2 cellular contexts compared by ENCODE assay signal in genomic region chr5:141123396-141124135, GRCh38. TPM values are rescaled to one million over a fixed set of nuclear protein-coding genes. Genes with fewer than 3 reads are reported as not detected.
"Had no signal": no experiment of that assay in that cellular context is flagged by ENCODE, and none has a peak within 500 bp of the region (broad histone marks: within the 10 kb centered on the region; RNA-seq: fewer than 3 reads in every experiment).

No MANE protein-coding gene starts in this region.

RNA-seq across cellular contexts. Expression of gene PCDHB4, which starts 1.9 kb away (rescaled TPM):
- total RNA-seq: natural killer cell had no signal
- polyA plus RNA-seq: naive thymus-derived CD4-positive, alpha-beta T cell had no signal

RNA-seq across cellular contexts. Expression of gene PCDHB5, which starts 11.4 kb away (rescaled TPM):
- total RNA-seq: natural killer cell had no signal
- polyA plus RNA-seq: naive thymus-derived CD4-positive, alpha-beta T cell had no signal

RNA-seq across cellular contexts. Expression of gene PCDHB3, which starts 23.3 kb away (rescaled TPM):
- total RNA-seq: naive thymus-derived CD4-positive, alpha-beta T cell; natural killer cell had no signal
- polyA plus RNA-seq: naive thymus-derived CD4-positive, alpha-beta T cell had no signal

RNA-seq across cellular contexts. Expression of gene PCDHB6, which starts 26.3 kb away (rescaled TPM):
- total RNA-seq: naive thymus-derived CD4-positive, alpha-beta T cell; natural killer cell had no signal
- polyA plus RNA-seq: naive thymus-derived CD4-positive, alpha-beta T cell had no signal

RNA-seq across cellular contexts. Expression of gene PCDHB2, which starts 29.2 kb away (rescaled TPM):
- total RNA-seq: natural killer cell had no signal
- polyA plus RNA-seq: naive thymus-derived CD4-positive, alpha-beta T cell had no signal
